20 cellular contexts compared by ENCODE assay signal in the genomic region with DNA sequence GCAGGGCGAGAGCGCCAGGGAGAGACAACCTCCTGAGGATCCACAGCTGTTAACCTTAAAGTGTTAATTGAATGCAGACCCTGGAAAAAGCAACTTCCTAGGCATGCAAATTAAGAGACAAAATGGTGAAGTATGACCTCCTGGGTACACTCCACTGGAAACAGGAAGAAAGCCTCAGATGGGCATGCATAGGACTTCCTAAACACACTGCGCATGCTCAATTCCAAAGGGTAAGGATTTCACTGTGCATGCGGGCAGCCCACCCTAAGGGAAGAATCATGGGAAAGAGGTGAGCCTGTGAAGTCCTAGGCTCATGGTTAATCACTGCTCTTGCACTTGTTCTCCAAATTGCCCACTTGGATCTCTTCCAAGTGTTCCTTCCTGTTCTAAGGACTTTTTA.
DNase-seq lines count a peak whose midpoint lies in the region; ATAC-seq and TF ChIP-seq lines count a peak whose summit lies in the region.
"Had no signal": no experiment of that assay in that cellular context is flagged by ENCODE, and none has a peak within 500 bp of the region (broad histone marks: within the 10 kb centered on the region; RNA-seq: fewer than 3 reads in every experiment).

No MANE protein-coding gene starts in this region.

- no peak overlapping the region for H4K8ac ChIP-seq in IMR-90 (ENCODE audit: low read depth in 2 of 2, low read length in 2 of 2)

- H2BK5ac ChIP-seq in IMR-90 (ENCODE audit: low read depth, low read length, poor library complexity, severe bottlenecking) = no peak overlapping the region

- no peak overlapping the region for H2BK20ac ChIP-seq in IMR-90 (ENCODE audit: low read depth, low read length)

- no peak overlapping the region for H3K14ac ChIP-seq in IMR-90 (replicated peaks; ENCODE audit: low read depth, low read length)

- H4K91ac ChIP-seq in IMR-90 (ENCODE audit: insufficient read depth, low read depth, low read length) = no peak overlapping the region

- no peak overlapping the region for H3K27ac ChIP-seq in IMR-90 (ENCODE audit: insufficient read depth, low read length)

- no peak overlapping the region for H2BK15ac ChIP-seq in IMR-90 (ENCODE audit: low read depth, low read length)

- no CpG with 5 or more reads among the region's 4 CpGs for WGBS in IMR-90 (ENCODE audit: extremely low coverage in 2 of 2, insufficient read length in 1 of 2), 2 experiments

- no peaks in the 10 kb centered on the region for H3K36me3 ChIP-seq in IMR-90 (ENCODE audit: control insufficient read depth, insufficient read depth, low read length)
- H3K36me3 ChIP-seq: BE2C had no signal

- H4K5ac ChIP-seq in IMR-90 (ENCODE audit: low read depth, low read length) = no peak overlapping the region

- no peak overlapping the region for H3K4me2 ChIP-seq in IMR-90 (ENCODE audit: low read depth, low read length)

- no peak overlapping the region for H3K23ac ChIP-seq in IMR-90 (ENCODE audit: low read depth, low read length)

- no peak overlapping the region for H3K4ac ChIP-seq in IMR-90 (ENCODE audit: low read depth, low read length)

- TF ChIP-seq POLR2A in IMR-90 (IDR thresholded peaks at IDR 0.05; ENCODE audit: low read depth, low read length) = no peak

- no peak overlapping the region for H2AK5ac ChIP-seq in IMR-90 (ENCODE audit: low read depth, low read length)

- peak overlapping the region; percentile 3 for H2AK9ac ChIP-seq in IMR-90 (replicated peaks; ENCODE audit: low read depth, low read length, poor library complexity)

- no TSS peak for BruUV-seq in IMR-90 (replicated peaks; lab: Mats Ljungman, UMichigan)

- no peak overlapping the region for H2AFZ ChIP-seq in IMR-90 (replicated peaks; ENCODE audit: low read length, poor library complexity)

- H3K56ac ChIP-seq in IMR-90 (ENCODE audit: extremely low read depth, insufficient read depth, low read length) = no peak overlapping the region

- H3K79me1 ChIP-seq in IMR-90 (ENCODE audit: low read depth in 1 of 2, low read length in 2 of 2) = no peaks in the 10 kb centered on the region

- no peaks in the 10 kb centered on the region for H4K20me1 ChIP-seq in IMR-90 (ENCODE audit: insufficient read depth, low read length)

- no peak for TF ChIP-seq RAD21 in IMR-90 (IDR thresholded peaks at IDR 0.05; ENCODE audit: low read length)

- peaks cover 51% of the 10 kb centered on the region for H3K27me3 ChIP-seq in IMR-90 (ENCODE audit: control insufficient read depth, insufficient read depth, low read length)
- H3K27me3 ChIP-seq: BE2C had no signal

- TF ChIP-seq CTCF in IMR-90 (conservative IDR thresholded peaks at IDR 0.05; ENCODE audit: low read depth, low read length) = no peak

- ATAC-seq in IMR-90 (ENCODE audit: low read depth) = no peak
- ATAC-seq in left lobe of liver = no peak
- no peak for ATAC-seq in HG03159 (IDR thresholded peaks at IDR 0.05; ENCODE audit: unreplicated experiment)
- no peak for ATAC-seq in Right ventricle myocardium inferior
- ATAC-seq: GM12878 had no signal

- CTCF ChIA-PET in IMR-90 (lab: Yijun Ruan, JAX) = no interaction called here

- H3K9me3 ChIP-seq in IMR-90 (ENCODE audit: control insufficient read depth, insufficient read depth, low read length) = peaks cover 7% of the 10 kb centered on the region
- H3K9me3 ChIP-seq: BE2C had no signal

- no peaks in the 10 kb centered on the region for H3K4me1 ChIP-seq in IMR-90 (ENCODE audit: control insufficient read depth, insufficient read depth, low read length)
- H3K4me1 ChIP-seq: BE2C had no signal

- DNase-seq in IMR-90 (no peak), ecto neural progenitor cell (ENCODE audit: low spot score) (peak; percentile 11), left lobe of liver (ENCODE audit: low spot score) (peak; percentile 4), HT-29 (ENCODE audit: low spot score) (no peak), Right ventricle myocardium inferior (ENCODE audit: missing footprints) (no peak)
- DNase-seq: ACHN; BE2C; C1 segment of cervical spinal cord; CD4-positive, CD25-positive, alpha-beta regulatory T cell; CD8-positive, alpha-beta memory T cell; COR-L47; DMS 273 treated with DMSO at 0.1 percent for 48 hours; DMS53; DND-41; EL; GOT3; H7; KBM-7 had no signal

- in situ Hi-C loops in IMR-90 (cut with MboI; ENCODE audit: low sequenced_read_pairs) = loop anchor here (25.0 kb wide), 1 partner anchor 1748 kb away; no protein-coding TSS in a partner anchor

- H3K9ac ChIP-seq in IMR-90 (ENCODE audit: low read depth, low read length) = no peak overlapping the region

- H3K4me3 ChIP-seq in IMR-90 (ENCODE audit: insufficient read depth, low read depth, low read length) = no peak overlapping the region
- H3K4me3 ChIP-seq: GM12878 had no signal

- H3K9me1 ChIP-seq in IMR-90 (ENCODE audit: insufficient read depth, low read length) = no peaks in the 10 kb centered on the region

- POLR2A ChIA-PET in IMR-90 (lab: Charles Lee; ENCODE audit: unreplicated experiment) = no interaction called here

- intact Hi-C loops in IMR-90 (cut with micrococcal nuclease) (no loop called here), Right ventricle myocardium inferior (cut with DNase I) (no loop called here)

- dilution Hi-C loops in IMR-90 (cut with HindIII; ENCODE audit: low sequenced_read_pairs, unreplicated experiment) = no loop called here

- no peak overlapping the region for H2BK120ac ChIP-seq in IMR-90 (ENCODE audit: low read depth, low read length)

- no peak overlapping the region for H3K18ac ChIP-seq in IMR-90 (ENCODE audit: low read depth, low read length)

TF ChIP-seq in IMR-90, 13 proteins besides CTCF, POLR2A, EP300 and RAD21:
- TF ChIP-seq CEBPB (IDR thresholded peaks at IDR 0.05; ENCODE audit: low read depth, low read length) = no peak
- TF ChIP-seq NFE2L2 (IDR thresholded peaks at IDR 0.05; ENCODE audit: low read depth, low read length) = no peak
- TF ChIP-seq, protein P1, sequence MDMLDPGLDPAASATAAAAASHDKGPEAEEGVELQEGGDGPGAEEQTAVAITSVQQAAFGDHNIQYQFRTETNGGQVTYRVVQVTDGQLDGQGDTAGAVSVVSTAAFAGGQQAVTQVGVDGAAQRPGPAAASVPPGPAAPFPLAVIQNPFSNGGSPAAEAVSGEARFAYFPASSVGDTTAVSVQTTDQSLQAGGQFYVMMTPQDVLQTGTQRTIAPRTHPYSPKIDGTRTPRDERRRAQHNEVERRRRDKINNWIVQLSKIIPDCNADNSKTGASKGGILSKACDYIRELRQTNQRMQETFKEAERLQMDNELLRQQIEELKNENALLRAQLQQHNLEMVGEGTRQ (IDR thresholded peaks at IDR 0.05; ENCODE audit: low read depth, low read length) = no peak
- TF ChIP-seq SMC3 (IDR thresholded peaks at IDR 0.05; ENCODE audit: low read depth, low read length) = no peak

Comparison
In these comparisons a context has a peak if more than half of its experiments do, and no peak if none do; other contexts are left out.
1. DNase-seq: peak in ecto neural progenitor cell (single experiment) and left lobe of liver (single experiment); none in IMR-90 (single experiment), HT-29 (single experiment) and Right ventricle myocardium inferior (single experiment).